In the genomic region with DNA sequence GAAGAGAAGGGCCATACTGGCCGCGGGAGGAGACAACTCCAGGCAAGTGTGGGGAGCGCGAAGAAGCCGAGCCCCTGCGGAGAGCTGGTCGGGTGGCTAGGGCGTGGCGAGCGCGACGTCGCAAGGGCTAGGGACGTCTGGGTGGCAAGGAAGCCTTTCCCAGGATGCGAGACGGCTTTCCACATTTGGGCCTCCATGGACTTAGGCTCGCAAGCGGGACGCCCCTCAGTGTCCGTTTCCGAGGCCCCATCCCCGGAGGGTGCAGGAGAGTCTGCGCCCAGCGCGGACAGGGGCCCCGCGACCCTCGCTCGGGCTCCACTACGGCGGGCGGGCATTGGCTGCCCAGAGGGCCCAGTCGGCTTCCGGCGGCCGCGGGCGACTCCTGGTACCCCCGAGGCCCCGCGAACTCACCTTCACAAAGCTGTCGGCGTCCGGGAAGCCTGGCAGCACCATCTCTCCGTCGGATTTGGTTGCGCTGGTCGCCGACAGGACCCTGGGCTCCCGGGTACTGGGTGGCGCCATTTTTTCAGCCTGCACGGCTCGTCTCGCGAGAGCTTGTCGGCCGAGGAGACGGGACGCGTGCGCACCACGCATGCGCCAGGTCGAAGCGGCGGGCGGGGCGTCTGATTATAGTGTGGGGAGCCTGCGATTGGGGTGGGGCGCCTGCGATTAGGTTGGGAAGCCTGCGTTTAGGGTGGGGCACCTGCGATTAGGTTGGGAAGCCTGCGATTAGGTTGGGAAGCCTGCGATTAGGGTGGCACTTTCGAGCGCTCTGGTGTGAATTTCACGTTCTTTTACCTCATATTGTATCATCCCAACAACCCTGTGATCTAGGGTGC, we compare ENCODE assay signal across 1 cellular context.
A peak's percentile ranks its signal among the peaks of the same experiment; 100 is the strongest.
TF ChIP-seq lines count a peak whose summit lies in the region.

A gene (minus strand): TSS at position 560 of the 839 bp plus-strand sequence. CDS start 38 bp downstream, at position 522.

TF ChIP-seq in GM23338, 12 proteins besides CTCF, POLR2A, EP300 and RAD21:
- TF ChIP-seq, protein P1, sequence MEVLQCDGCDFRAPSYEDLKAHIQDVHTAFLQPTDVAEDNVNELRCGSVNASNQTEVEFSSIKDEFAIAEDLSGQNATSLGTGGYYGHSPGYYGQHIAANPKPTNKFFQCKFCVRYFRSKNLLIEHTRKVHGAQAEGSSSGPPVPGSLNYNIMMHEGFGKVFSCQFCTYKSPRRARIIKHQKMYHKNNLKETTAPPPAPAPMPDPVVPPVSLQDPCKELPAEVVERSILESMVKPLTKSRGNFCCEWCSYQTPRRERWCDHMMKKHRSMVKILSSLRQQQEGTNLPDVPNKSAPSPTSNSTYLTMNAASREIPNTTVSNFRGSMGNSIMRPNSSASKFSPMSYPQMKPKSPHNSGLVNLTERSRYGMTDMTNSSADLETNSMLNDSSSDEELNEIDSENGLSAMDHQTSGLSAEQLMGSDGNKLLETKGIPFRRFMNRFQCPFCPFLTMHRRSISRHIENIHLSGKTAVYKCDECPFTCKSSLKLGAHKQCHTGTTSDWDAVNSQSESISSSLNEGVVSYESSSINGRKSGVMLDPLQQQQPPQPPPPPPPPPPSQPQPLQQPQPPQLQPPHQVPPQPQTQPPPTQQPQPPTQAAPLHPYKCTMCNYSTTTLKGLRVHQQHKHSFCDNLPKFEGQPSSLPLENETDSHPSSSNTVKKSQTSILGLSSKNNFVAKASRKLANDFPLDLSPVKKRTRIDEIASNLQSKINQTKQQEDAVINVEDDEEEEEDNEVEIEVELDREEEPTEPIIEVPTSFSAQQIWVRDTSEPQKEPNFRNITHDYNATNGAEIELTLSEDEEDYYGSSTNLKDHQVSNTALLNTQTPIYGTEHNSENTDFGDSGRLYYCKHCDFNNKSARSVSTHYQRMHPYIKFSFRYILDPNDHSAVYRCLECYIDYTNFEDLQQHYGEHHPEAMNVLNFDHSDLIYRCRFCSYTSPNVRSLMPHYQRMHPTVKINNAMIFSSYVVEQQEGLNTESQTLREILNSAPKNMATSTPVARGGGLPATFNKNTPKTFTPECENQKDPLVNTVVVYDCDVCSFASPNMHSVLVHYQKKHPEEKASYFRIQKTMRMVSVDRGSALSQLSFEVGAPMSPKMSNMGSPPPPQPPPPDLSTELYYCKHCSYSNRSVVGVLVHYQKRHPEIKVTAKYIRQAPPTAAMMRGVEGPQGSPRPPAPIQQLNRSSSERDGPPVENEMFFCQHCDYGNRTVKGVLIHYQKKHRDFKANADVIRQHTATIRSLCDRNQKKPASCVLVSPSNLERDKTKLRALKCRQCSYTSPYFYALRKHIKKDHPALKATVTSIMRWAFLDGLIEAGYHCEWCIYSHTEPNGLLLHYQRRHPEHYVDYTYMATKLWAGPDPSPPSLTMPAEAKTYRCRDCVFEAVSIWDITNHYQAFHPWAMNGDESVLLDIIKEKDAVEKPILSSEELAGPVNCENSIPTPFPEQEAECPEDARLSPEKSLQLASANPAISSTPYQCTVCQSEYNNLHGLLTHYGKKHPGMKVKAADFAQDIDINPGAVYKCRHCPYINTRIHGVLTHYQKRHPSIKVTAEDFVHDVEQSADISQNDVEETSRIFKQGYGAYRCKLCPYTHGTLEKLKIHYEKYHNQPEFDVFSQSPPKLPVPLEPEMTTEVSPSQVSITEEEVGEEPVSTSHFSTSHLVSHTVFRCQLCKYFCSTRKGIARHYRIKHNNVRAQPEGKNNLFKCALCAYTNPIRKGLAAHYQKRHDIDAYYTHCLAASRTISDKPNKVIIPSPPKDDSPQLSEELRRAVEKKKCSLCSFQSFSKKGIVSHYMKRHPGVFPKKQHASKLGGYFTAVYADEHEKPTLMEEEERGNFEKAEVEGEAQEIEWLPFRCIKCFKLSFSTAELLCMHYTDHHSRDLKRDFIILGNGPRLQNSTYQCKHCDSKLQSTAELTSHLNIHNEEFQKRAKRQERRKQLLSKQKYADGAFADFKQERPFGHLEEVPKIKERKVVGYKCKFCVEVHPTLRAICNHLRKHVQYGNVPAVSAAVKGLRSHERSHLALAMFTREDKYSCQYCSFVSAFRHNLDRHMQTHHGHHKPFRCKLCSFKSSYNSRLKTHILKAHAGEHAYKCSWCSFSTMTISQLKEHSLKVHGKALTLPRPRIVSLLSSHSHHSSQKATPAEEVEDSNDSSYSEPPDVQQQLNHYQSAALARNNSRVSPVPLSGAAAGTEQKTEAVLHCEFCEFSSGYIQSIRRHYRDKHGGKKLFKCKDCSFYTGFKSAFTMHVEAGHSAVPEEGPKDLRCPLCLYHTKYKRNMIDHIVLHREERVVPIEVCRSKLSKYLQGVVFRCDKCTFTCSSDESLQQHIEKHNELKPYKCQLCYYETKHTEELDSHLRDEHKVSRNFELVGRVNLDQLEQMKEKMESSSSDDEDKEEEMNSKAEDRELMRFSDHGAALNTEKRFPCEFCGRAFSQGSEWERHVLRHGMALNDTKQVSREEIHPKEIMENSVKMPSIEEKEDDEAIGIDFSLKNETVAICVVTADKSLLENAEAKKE (CRISPR knock-in tag; IDR thresholded peaks at IDR 0.05) = no peak
- TF ChIP-seq POLR2AphosphoS5 (IDR thresholded peaks at IDR 0.05; ENCODE audit: low read depth) = peak; percentile 85
- TF ChIP-seq, protein P2, sequence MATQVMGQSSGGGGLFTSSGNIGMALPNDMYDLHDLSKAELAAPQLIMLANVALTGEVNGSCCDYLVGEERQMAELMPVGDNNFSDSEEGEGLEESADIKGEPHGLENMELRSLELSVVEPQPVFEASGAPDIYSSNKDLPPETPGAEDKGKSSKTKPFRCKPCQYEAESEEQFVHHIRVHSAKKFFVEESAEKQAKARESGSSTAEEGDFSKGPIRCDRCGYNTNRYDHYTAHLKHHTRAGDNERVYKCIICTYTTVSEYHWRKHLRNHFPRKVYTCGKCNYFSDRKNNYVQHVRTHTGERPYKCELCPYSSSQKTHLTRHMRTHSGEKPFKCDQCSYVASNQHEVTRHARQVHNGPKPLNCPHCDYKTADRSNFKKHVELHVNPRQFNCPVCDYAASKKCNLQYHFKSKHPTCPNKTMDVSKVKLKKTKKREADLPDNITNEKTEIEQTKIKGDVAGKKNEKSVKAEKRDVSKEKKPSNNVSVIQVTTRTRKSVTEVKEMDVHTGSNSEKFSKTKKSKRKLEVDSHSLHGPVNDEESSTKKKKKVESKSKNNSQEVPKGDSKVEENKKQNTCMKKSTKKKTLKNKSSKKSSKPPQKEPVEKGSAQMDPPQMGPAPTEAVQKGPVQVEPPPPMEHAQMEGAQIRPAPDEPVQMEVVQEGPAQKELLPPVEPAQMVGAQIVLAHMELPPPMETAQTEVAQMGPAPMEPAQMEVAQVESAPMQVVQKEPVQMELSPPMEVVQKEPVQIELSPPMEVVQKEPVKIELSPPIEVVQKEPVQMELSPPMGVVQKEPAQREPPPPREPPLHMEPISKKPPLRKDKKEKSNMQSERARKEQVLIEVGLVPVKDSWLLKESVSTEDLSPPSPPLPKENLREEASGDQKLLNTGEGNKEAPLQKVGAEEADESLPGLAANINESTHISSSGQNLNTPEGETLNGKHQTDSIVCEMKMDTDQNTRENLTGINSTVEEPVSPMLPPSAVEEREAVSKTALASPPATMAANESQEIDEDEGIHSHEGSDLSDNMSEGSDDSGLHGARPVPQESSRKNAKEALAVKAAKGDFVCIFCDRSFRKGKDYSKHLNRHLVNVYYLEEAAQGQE (IDR thresholded peaks at IDR 0.05; ENCODE audit: unreplicated experiment) = no peak
